Comparison of ENCODE assay signal across 1 cellular context in the genomic region with DNA sequence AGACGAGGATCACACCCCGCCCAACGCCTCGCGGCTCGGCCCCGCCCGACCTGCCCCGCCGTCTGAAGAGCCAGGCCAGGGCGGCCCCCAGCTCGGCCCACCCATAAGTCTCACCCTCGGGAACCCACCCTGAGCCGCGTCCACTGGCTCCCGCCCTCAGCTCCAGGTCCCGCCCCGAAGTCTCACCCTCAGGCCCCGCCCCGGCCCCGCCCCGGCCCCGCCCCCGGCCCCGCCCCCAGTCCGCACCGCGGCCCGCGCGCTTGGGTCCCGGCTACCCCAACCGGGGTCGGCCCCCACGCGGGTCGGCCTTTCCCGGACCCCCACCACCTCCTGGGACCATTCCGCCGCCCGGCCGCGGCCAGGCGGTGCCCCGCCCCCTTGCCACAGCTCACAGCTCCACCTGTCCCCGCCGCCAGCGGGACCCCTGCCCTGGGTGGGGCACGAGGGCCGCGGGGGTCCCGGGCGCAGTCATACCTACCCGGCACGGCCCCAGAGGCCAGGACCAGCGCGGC.
TF ChIP-seq lines count a peak whose summit lies in the region.

No MANE protein-coding gene starts in this region.

TF ChIP-seq in GM23338, 12 proteins besides CTCF, POLR2A, EP300 and RAD21 (continued from another document):
- TF ChIP-seq, protein P1, sequence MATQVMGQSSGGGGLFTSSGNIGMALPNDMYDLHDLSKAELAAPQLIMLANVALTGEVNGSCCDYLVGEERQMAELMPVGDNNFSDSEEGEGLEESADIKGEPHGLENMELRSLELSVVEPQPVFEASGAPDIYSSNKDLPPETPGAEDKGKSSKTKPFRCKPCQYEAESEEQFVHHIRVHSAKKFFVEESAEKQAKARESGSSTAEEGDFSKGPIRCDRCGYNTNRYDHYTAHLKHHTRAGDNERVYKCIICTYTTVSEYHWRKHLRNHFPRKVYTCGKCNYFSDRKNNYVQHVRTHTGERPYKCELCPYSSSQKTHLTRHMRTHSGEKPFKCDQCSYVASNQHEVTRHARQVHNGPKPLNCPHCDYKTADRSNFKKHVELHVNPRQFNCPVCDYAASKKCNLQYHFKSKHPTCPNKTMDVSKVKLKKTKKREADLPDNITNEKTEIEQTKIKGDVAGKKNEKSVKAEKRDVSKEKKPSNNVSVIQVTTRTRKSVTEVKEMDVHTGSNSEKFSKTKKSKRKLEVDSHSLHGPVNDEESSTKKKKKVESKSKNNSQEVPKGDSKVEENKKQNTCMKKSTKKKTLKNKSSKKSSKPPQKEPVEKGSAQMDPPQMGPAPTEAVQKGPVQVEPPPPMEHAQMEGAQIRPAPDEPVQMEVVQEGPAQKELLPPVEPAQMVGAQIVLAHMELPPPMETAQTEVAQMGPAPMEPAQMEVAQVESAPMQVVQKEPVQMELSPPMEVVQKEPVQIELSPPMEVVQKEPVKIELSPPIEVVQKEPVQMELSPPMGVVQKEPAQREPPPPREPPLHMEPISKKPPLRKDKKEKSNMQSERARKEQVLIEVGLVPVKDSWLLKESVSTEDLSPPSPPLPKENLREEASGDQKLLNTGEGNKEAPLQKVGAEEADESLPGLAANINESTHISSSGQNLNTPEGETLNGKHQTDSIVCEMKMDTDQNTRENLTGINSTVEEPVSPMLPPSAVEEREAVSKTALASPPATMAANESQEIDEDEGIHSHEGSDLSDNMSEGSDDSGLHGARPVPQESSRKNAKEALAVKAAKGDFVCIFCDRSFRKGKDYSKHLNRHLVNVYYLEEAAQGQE (IDR thresholded peaks at IDR 0.05; ENCODE audit: unreplicated experiment), result no peak
- TF ChIP-seq CREB1 (CRISPR knock-in tag; IDR thresholded peaks at IDR 0.05; ENCODE audit: low read depth) (no peak), ZNF331 (CRISPR knock-in tag; IDR thresholded peaks at IDR 0.05; ENCODE audit: low read depth) (no peak)
- TF ChIP-seq, protein P2, sequence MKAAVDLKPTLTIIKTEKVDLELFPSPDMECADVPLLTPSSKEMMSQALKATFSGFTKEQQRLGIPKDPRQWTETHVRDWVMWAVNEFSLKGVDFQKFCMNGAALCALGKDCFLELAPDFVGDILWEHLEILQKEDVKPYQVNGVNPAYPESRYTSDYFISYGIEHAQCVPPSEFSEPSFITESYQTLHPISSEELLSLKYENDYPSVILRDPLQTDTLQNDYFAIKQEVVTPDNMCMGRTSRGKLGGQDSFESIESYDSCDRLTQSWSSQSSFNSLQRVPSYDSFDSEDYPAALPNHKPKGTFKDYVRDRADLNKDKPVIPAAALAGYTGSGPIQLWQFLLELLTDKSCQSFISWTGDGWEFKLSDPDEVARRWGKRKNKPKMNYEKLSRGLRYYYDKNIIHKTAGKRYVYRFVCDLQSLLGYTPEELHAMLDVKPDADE (IDR thresholded peaks at IDR 0.05), result no peak
TF ChIP-seq in GM23338: peak in this region for 0.
